ENCODE assay signal across 8 cellular contexts in the genomic region with DNA sequence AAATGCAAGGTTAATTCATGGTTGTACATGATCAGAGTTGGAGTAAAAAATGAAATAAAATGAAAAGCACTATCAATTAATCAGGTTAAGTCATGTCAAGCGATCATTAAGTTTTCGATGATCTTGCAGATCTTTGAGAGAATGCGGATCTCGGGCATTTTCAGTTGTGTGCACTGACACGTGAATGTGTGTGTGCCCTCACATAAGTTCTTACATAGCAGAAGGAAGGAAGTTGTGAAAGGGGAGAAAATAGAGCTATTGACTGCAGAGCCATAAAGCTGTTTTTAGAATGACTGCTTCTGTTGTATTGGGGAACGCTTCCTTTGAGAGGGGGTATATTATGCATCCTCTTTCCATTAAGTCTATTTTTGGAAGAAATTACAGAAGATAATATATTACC.
DNase-seq lines count a peak whose midpoint lies in the region; ATAC-seq and TF ChIP-seq lines count a peak whose summit lies in the region.

No MANE protein-coding gene starts in this region.

- H3K4me1 ChIP-seq in iPS-20b (ENCODE audit: insufficient read depth, low read length): peaks cover 34% of the 10 kb centered on the region
- H3K4me1 ChIP-seq in smooth muscle cell (ENCODE audit: low read depth): peaks cover 35% of the 10 kb centered on the region
- no peaks in the 10 kb centered on the region for H3K4me1 ChIP-seq in CD8-positive, alpha-beta memory T cell (ENCODE audit: insufficient read depth, low read length)

- peaks cover 34% of the 10 kb centered on the region for H4K20me1 ChIP-seq in smooth muscle cell (ENCODE audit: low read depth)

- H3K4me3 ChIP-seq in iPS-20b (ENCODE audit: low read length) (peak overlapping the region; percentile 39; the same call in 1 of the 2 replicates), smooth muscle cell (peak overlapping the region; percentile 21)
- H3K4me3 ChIP-seq in CD8-positive, alpha-beta memory T cell (ENCODE audit: low read length): no peak overlapping the region

- H3K27me3 ChIP-seq in iPS-20b (ENCODE audit: insufficient read depth, low read length) (no peaks in the 10 kb centered on the region), smooth muscle cell (ENCODE audit: low read depth) (no peaks in the 10 kb centered on the region)
- no peaks in the 10 kb centered on the region for H3K27me3 ChIP-seq in CD8-positive, alpha-beta memory T cell (ENCODE audit: insufficient read depth, low read length, poor library complexity, severe bottlenecking)

- H3K27me3 Mint-ChIP-seq in CD8-positive, alpha-beta memory T cell: peaks cover 0 to 3% of the 10 kb centered on the region in 2 donors
- peaks cover 31% of the 10 kb centered on the region for H3K27me3 Mint-ChIP-seq in activated naive CD4-positive, alpha-beta T cell treated with anti-CD3 and anti-CD28 coated beads for 36 hours (ENCODE audit: low read depth)

- WGBS in smooth muscle cell (ENCODE audit: low lambda C conversion rate): 69% methylated on average over 6 of the region's 6 CpGs

- H3K79me2 ChIP-seq in smooth muscle cell (ENCODE audit: low read depth): peaks cover 78% of the 10 kb centered on the region

- H3K36me3 ChIP-seq in iPS-20b (ENCODE audit: insufficient read depth, low read depth, low read length) (no peaks in the 10 kb centered on the region), smooth muscle cell (ENCODE audit: low read depth) (peaks cover 5% of the 10 kb centered on the region)
- no peaks in the 10 kb centered on the region for H3K36me3 ChIP-seq in CD8-positive, alpha-beta memory T cell (ENCODE audit: insufficient read depth, low read length)

- H3K4me2 ChIP-seq in smooth muscle cell: no peak overlapping the region

- no peaks in the 10 kb centered on the region for H3K36me3 Mint-ChIP-seq in CD8-positive, alpha-beta memory T cell
- no peaks in the 10 kb centered on the region for H3K36me3 Mint-ChIP-seq in activated naive CD4-positive, alpha-beta T cell treated with anti-CD3 and anti-CD28 coated beads for 36 hours (ENCODE audit: low read depth)

- peaks cover 0 to 2% (median 0%) of the 10 kb centered on the region in 5 donors for H3K9me3 Mint-ChIP-seq in CD8-positive, alpha-beta memory T cell
- no peaks in the 10 kb centered on the region for H3K9me3 Mint-ChIP-seq in activated naive CD4-positive, alpha-beta T cell treated with anti-CD3 and anti-CD28 coated beads for 36 hours

- H3K27ac ChIP-seq in iPS-20b (ENCODE audit: low read length): no peak overlapping the region
- H3K27ac ChIP-seq in smooth muscle cell (ENCODE audit: low read depth): peak overlapping the region; percentile 39
- H3K27ac ChIP-seq in CD8-positive, alpha-beta memory T cell (ENCODE audit: low read depth, low read length): no peak overlapping the region

- H3F3A ChIP-seq in smooth muscle cell (ENCODE audit: low read depth): peaks cover 19% of the 10 kb centered on the region

- intact Hi-C loops in activated naive CD4-positive, alpha-beta T cell treated with anti-CD3 and anti-CD28 coated beads for 36 hours (cut with micrococcal nuclease): no loop called here

- CTCF ChIA-PET in CD8-positive, alpha-beta memory T cell (lab: Charles Lee): no interaction called here
- CTCF ChIA-PET in activated naive CD4-positive, alpha-beta T cell treated with anti-CD3 and anti-CD28 coated beads for 36 hours (lab: Charles Lee): no interaction called here

- POLR2A ChIA-PET in CD8-positive, alpha-beta memory T cell (lab: Charles Lee): no interaction called here

- DNase-seq in SIG-M5 (lab: John Stamatoyannopoulos, UW) (peak; percentile 89), smooth muscle cell (lab: John Stamatoyannopoulos, UW; ENCODE audit: unreplicated experiment) (no peak), iPS-NIHi11 (ENCODE audit: low spot score) (no peak), NCI-H2081 (lab: John Stamatoyannopoulos, UW) (no peak)
- no peak for DNase-seq in CD8-positive, alpha-beta memory T cell
- no peak for DNase-seq in activated naive CD4-positive, alpha-beta T cell treated with anti-CD3 and anti-CD28 coated beads for 36 hours

- H3K9me3 ChIP-seq in iPS-20b (ENCODE audit: insufficient read depth, low read depth, low read length) (no peaks in the 10 kb centered on the region), smooth muscle cell (replicated peaks; ENCODE audit: low read depth) (no peaks in the 10 kb centered on the region)
- no peaks in the 10 kb centered on the region for H3K9me3 ChIP-seq in CD8-positive, alpha-beta memory T cell (ENCODE audit: low read length)

- H2AFZ ChIP-seq in smooth muscle cell (ENCODE audit: low read depth): no peak overlapping the region

- H3K9ac ChIP-seq in iPS-20b (ENCODE audit: low read depth, low read length) (peak overlapping the region; percentile 0; the same call in 1 of the 2 replicates), smooth muscle cell (ENCODE audit: low read depth) (no peak overlapping the region)

- ATAC-seq in GM19467 (IDR thresholded peaks at IDR 0.05; ENCODE audit: unreplicated experiment): peak; percentile 52

- TF ChIP-seq CTCF in smooth muscle cell (IDR thresholded peaks at IDR 0.05; ENCODE audit: borderline replicate concordance, insufficient read depth, poor library complexity, severe bottlenecking): no peak

- peak overlapping the region in 1 of 7 donors; percentile 78 for H3K4me3 Mint-ChIP-seq in CD8-positive, alpha-beta memory T cell
- no peak overlapping the region for H3K4me3 Mint-ChIP-seq in activated naive CD4-positive, alpha-beta T cell treated with anti-CD3 and anti-CD28 coated beads for 36 hours

- H3K4me1 Mint-ChIP-seq in CD8-positive, alpha-beta memory T cell: peaks cover 7 to 18% (median 11%) of the 10 kb centered on the region in 3 donors
- H3K4me1 Mint-ChIP-seq in activated naive CD4-positive, alpha-beta T cell treated with anti-CD3 and anti-CD28 coated beads for 36 hours (ENCODE audit: low read depth): no peaks in the 10 kb centered on the region

- no peak overlapping the region for H3K27ac Mint-ChIP-seq in CD8-positive, alpha-beta memory T cell
- no peak overlapping the region for H3K27ac Mint-ChIP-seq in activated naive CD4-positive, alpha-beta T cell treated with anti-CD3 and anti-CD28 coated beads for 36 hours
